18 cellular contexts compared by ENCODE assay signal in the genomic region with DNA sequence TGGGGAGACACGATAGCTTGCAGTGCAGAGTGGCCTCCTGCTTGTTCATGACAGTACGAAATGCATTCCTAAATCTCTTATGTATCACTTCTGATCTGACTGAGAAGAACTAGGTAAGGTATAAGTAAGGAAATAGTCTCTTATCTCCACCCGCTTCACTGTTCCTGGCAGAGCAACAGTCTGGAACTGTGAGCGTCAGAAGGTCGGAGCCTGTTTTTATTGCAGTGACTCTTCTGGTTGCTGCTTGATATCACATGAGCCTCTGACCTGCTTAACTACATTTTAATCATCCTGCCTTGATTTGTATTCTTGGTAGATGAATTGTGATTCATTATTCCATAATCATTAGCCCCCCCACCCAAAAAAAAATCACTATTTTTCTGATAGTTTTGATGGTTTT.
A peak's percentile ranks its signal among the peaks of the same experiment; 100 is the strongest.
DNase-seq lines count a peak whose midpoint lies in the region; ATAC-seq and TF ChIP-seq lines count a peak whose summit lies in the region.
"Had no signal": no experiment of that assay in that cellular context is flagged by ENCODE, and none has a peak within 500 bp of the region (broad histone marks: within the 10 kb centered on the region; RNA-seq: fewer than 3 reads in every experiment).

No MANE protein-coding gene starts in this region.

- H3K36me3 Mint-ChIP-seq in chondrocyte (ENCODE audit: low read depth) (peaks cover 19% of the 10 kb centered on the region), osteocyte (ENCODE audit: unreplicated experiment) (peaks cover 18% of the 10 kb centered on the region)
- H3K36me3 Mint-ChIP-seq: activated naive CD8-positive, alpha-beta T cell treated with anti-CD3 and anti-CD28 coated beads for 36 hours had no signal

- peak overlapping the region; percentile 83 for H3K27ac Mint-ChIP-seq in chondrocyte (ENCODE audit: unreplicated experiment)
- H3K27ac Mint-ChIP-seq in osteocyte (ENCODE audit: unreplicated experiment) = peak overlapping the region; percentile 65
- H3K27ac Mint-ChIP-seq: activated naive CD8-positive, alpha-beta T cell treated with anti-CD3 and anti-CD28 coated beads for 36 hours; H9 had no signal

- ATAC-seq in left ventricle myocardium superior = peak; percentile 69
- no peak for ATAC-seq in aorta (ENCODE audit: low FRiP score)
- no peak for ATAC-seq in GM19463 (IDR thresholded peaks at IDR 0.05; ENCODE audit: unreplicated experiment)
- ATAC-seq: esophagus mucosa had no signal

- peaks cover 2 to 13% of the 10 kb centered on the region in 2 donors for H3K4me1 ChIP-seq in aorta (ENCODE audit: control insufficient read depth in 1 of 2, insufficient read depth in 2 of 2, low read length in 2 of 2)
- H3K4me1 ChIP-seq: BE2C, right lobe of liver had no signal

- H3K4me1 Mint-ChIP-seq in chondrocyte (ENCODE audit: low read depth) (peaks cover 98% of the 10 kb centered on the region), osteocyte (ENCODE audit: unreplicated experiment) (peaks cover 92% of the 10 kb centered on the region)
- H3K4me1 Mint-ChIP-seq: activated naive CD8-positive, alpha-beta T cell treated with anti-CD3 and anti-CD28 coated beads for 36 hours had no signal

- 6 to 12% methylated on average over 5 of the region's 5 CpGs for WGBS in aorta, 2 donors

- peak overlapping the region; percentile 9 to 45 for H3K27ac ChIP-seq in aorta (ENCODE audit: low read depth in 1 of 2, low read length in 2 of 2)
- H3K27ac ChIP-seq: right lobe of liver had no signal

- intact Hi-C loops in left ventricle myocardium superior (cut with micrococcal nuclease) (no loop called here), aorta (cut with DNase I) (no loop called here)

- H3K9me3 Mint-ChIP-seq in chondrocyte (ENCODE audit: low read depth) = no peaks in the 10 kb centered on the region
- H3K9me3 Mint-ChIP-seq in osteocyte (ENCODE audit: unreplicated experiment) = no peaks in the 10 kb centered on the region
- H3K9me3 Mint-ChIP-seq: H9, neural crest cell had no signal

- no peak overlapping the region for H3K4me3 ChIP-seq in aorta (ENCODE audit: low read length in 2 of 2)
- H3K4me3 ChIP-seq: right lobe of liver had no signal

- DNase-seq in chondrocyte (ENCODE audit: low spot score) = no peak
- DNase-seq in left ventricle myocardium superior = no peak
- no peak for DNase-seq in osteocyte (ENCODE audit: extremely low spot score, unreplicated experiment)
- DNase-seq in aorta = no peak
- DNase-seq in AG20443 (ENCODE audit: low spot score) = no peak
- no peak for DNase-seq in activated CD4-positive, alpha-beta T cell treated with anti-CD3 and anti-CD28 coated beads, Interleukin-2, amount 50 U/mL, for 1 hour
- DNase-seq: activated naive CD8-positive, alpha-beta T cell treated with anti-CD3 and anti-CD28 coated beads for 36 hours; BE2C; GDM1; H9; KBM-7; mesendoderm; NCI-H2029 treated with DMSO at 0.1 percent for 48 hours; NCI-H524; right lobe of liver had no signal

- H3K27me3 ChIP-seq in aorta (ENCODE audit: control insufficient read depth in 1 of 2, insufficient read depth in 2 of 2, low read length in 1 of 2) = no peaks in the 10 kb centered on the region
- H3K27me3 ChIP-seq: right lobe of liver had no signal

- H3K36me3 ChIP-seq in aorta (ENCODE audit: control insufficient read depth in 1 of 2, insufficient read depth in 2 of 2, low read length in 1 of 2) = no peaks in the 10 kb centered on the region
- H3K36me3 ChIP-seq: BE2C, right lobe of liver had no signal

- H3K4me3 Mint-ChIP-seq in chondrocyte (ENCODE audit: unreplicated experiment) (no peak overlapping the region), osteocyte (ENCODE audit: unreplicated experiment) (no peak overlapping the region)
- H3K4me3 Mint-ChIP-seq: activated naive CD8-positive, alpha-beta T cell treated with anti-CD3 and anti-CD28 coated beads for 36 hours; H9; neural crest cell had no signal

- H3K9me3 ChIP-seq in aorta (ENCODE audit: control insufficient read depth, low read length) = no peaks in the 10 kb centered on the region
- H3K9me3 ChIP-seq: BE2C, right lobe of liver had no signal

- no peak for TF ChIP-seq CTCF in chondrocyte (IDR thresholded peaks at IDR 0.05)
- no peak for TF ChIP-seq CTCF in osteocyte (IDR thresholded peaks at IDR 0.05)

- H3K27me3 Mint-ChIP-seq in chondrocyte (ENCODE audit: low read depth) = no peaks in the 10 kb centered on the region
- no peaks in the 10 kb centered on the region for H3K27me3 Mint-ChIP-seq in osteocyte (ENCODE audit: unreplicated experiment)
